In genomic region chr22:30390974-30391691, GRCh38 we compare ENCODE assay signal across 8 cellular contexts.
DNase-seq lines count a peak whose midpoint lies in the region; ATAC-seq and TF ChIP-seq lines count a peak whose summit lies in the region.

No MANE protein-coding gene starts in this region.

- H3K4me3 ChIP-seq in brain microvascular endothelial cell (ENCODE audit: low read depth, low read length), result no peak overlapping the region

- TF ChIP-seq CTCF in VCaP (conservative IDR thresholded peaks at IDR 0.05), result peak; percentile 87
- TF ChIP-seq CTCF in brain microvascular endothelial cell (IDR thresholded peaks at IDR 0.05; ENCODE audit: low read depth, low read length, missing control alignments), result peak; percentile 87

- no peaks in the 10 kb centered on the region for H3K27me3 ChIP-seq in brain microvascular endothelial cell (replicated peaks)

- H3K36me3 ChIP-seq in brain microvascular endothelial cell (replicated peaks), result no peaks in the 10 kb centered on the region

- DNase-seq in NCI-H2107 treated with DMSO at 0.1 percent for 48 hours (lab: John Stamatoyannopoulos, UW; ENCODE audit: unreplicated experiment), result peak; percentile 6
- no peak for DNase-seq in NCI-H2107 (lab: John Stamatoyannopoulos, UW)
- peak; percentile 32 for DNase-seq in NCI-H1092 treated with DMSO at 0.1 percent for 48 hours (lab: John Stamatoyannopoulos, UW)
- peak; percentile 45 for DNase-seq in brain microvascular endothelial cell
- DNase-seq in kidney glomerular epithelial cell (lab: John Stamatoyannopoulos, UW), result peak; percentile 45
- DNase-seq in stimulated activated CD4-positive, alpha-beta T cell treated with anti-CD3 and anti-CD28 coated beads, Interleukin-4, amount 100 ng/mL, for 4 hours, result peak; percentile 74 to 77

- in situ Hi-C loops in brain microvascular endothelial cell (cut with HindIII; ENCODE audit: low pct_ligation_motif_present, low sequenced_read_pairs), result no loop called here

- no peak for ATAC-seq in HG02938 (IDR thresholded peaks at IDR 0.05; ENCODE audit: unreplicated experiment)

- peak overlapping the region; percentile 66; the same call in 1 of the 2 replicates for H3K27ac ChIP-seq in VCaP
- no peak overlapping the region for H3K27ac ChIP-seq in brain microvascular endothelial cell
